8 cellular contexts compared by ENCODE assay signal in genomic region chr1:27569088-27569459, GRCh38.
A peak's percentile ranks its signal among the peaks of the same experiment; 100 is the strongest.
DNase-seq lines count a peak whose midpoint lies in the region; ATAC-seq lines count a peak whose summit lies in the region.

No MANE protein-coding gene starts in this region.

- H3K4me1 Mint-ChIP-seq in stimulated activated naive CD8-positive, alpha-beta T cell treated with anti-CD3 and anti-CD28 coated beads, Interleukin-15, Interleukin-2, amounts not matched to agents 100 ng/mL and 50 ng/mL, for 24 hours (ENCODE audit: low read depth) = peaks cover 27% of the 10 kb centered on the region
- peaks cover 47% of the 10 kb centered on the region for H3K4me1 Mint-ChIP-seq in central memory CD8-positive, alpha-beta T cell

- no peak for ATAC-seq in stimulated activated naive CD8-positive, alpha-beta T cell treated with anti-CD3 and anti-CD28 coated beads, Interleukin-15, Interleukin-2, amounts not matched to agents 100 U/mL and 50 U/mL, for 24 hours
- ATAC-seq in central memory CD8-positive, alpha-beta T cell (replicated peaks; ENCODE audit: extremely low read depth, poor library complexity, severe bottlenecking) = no peak
- no peak for ATAC-seq in HG02884 (IDR thresholded peaks at IDR 0.05; ENCODE audit: unreplicated experiment)
- no peak for ATAC-seq in GM21381 (IDR thresholded peaks at IDR 0.05; ENCODE audit: unreplicated experiment)

- no peaks in the 10 kb centered on the region for H3K9me3 Mint-ChIP-seq in stimulated activated naive CD8-positive, alpha-beta T cell treated with anti-CD3 and anti-CD28 coated beads, Interleukin-15, Interleukin-2, amounts not matched to agents 100 ng/mL and 50 ng/mL, for 24 hours
- H3K9me3 Mint-ChIP-seq in central memory CD8-positive, alpha-beta T cell = no peaks in the 10 kb centered on the region

- no peak overlapping the region for H3K27ac Mint-ChIP-seq in stimulated activated naive CD8-positive, alpha-beta T cell treated with anti-CD3 and anti-CD28 coated beads, Interleukin-15, Interleukin-2, amounts not matched to agents 100 ng/mL and 50 ng/mL, for 24 hours
- peak overlapping the region; percentile 5 for H3K27ac Mint-ChIP-seq in central memory CD8-positive, alpha-beta T cell (ENCODE audit: low read depth)

- peaks cover 85% of the 10 kb centered on the region for H3K4me1 ChIP-seq in mucosa of stomach (ENCODE audit: control insufficient read depth, insufficient read depth, low read length)

- no peaks in the 10 kb centered on the region for H3K27me3 Mint-ChIP-seq in stimulated activated naive CD8-positive, alpha-beta T cell treated with anti-CD3 and anti-CD28 coated beads, Interleukin-15, Interleukin-2, amounts not matched to agents 100 ng/mL and 50 ng/mL, for 24 hours
- no peaks in the 10 kb centered on the region for H3K27me3 Mint-ChIP-seq in central memory CD8-positive, alpha-beta T cell

- peak overlapping the region; percentile 72 for H3K4me3 Mint-ChIP-seq in stimulated activated naive CD8-positive, alpha-beta T cell treated with anti-CD3 and anti-CD28 coated beads, Interleukin-15, Interleukin-2, amounts not matched to agents 100 ng/mL and 50 ng/mL, for 24 hours
- peak overlapping the region; percentile 72 for H3K4me3 Mint-ChIP-seq in central memory CD8-positive, alpha-beta T cell

- peak overlapping the region; percentile 31 for H3K9ac ChIP-seq in mucosa of stomach (ENCODE audit: low read length)

- DNase-seq in stimulated activated naive CD8-positive, alpha-beta T cell treated with anti-CD3 and anti-CD28 coated beads, Interleukin-15, Interleukin-2, amounts not matched to agents 100 U/mL and 50 U/mL, for 24 hours = no peak
- no peak for DNase-seq in central memory CD8-positive, alpha-beta T cell (ENCODE audit: low spot score in 2 of 2)
- DNase-seq in kidney tubule cell (ENCODE audit: low spot score) (no peak), NCI-H146 (lab: John Stamatoyannopoulos, UW) (no peak)

- no peaks in the 10 kb centered on the region for H3K27me3 ChIP-seq in mucosa of stomach (ENCODE audit: control insufficient read depth, insufficient read depth, low read length)

- no peaks in the 10 kb centered on the region for H3K9me3 ChIP-seq in mucosa of stomach (ENCODE audit: control insufficient read depth, low read length)

- no peak overlapping the region for H3K4me3 ChIP-seq in mucosa of stomach (ENCODE audit: low read length)

- no peaks in the 10 kb centered on the region for H3K36me3 Mint-ChIP-seq in stimulated activated naive CD8-positive, alpha-beta T cell treated with anti-CD3 and anti-CD28 coated beads, Interleukin-15, Interleukin-2, amounts not matched to agents 100 ng/mL and 50 ng/mL, for 24 hours (ENCODE audit: low read depth)
- H3K36me3 Mint-ChIP-seq in central memory CD8-positive, alpha-beta T cell (ENCODE audit: insufficient read depth) = peaks cover 4% of the 10 kb centered on the region

- H3K36me3 ChIP-seq in mucosa of stomach (ENCODE audit: control insufficient read depth, insufficient read depth, low read length) = no peaks in the 10 kb centered on the region
